8 cellular contexts compared by ENCODE assay signal in genomic region chr10:86139066-86139657, GRCh38.
DNase-seq lines count a peak whose midpoint lies in the region; ATAC-seq and TF ChIP-seq lines count a peak whose summit lies in the region.

No MANE protein-coding gene starts in this region.

- H3K4me3 Mint-ChIP-seq in activated naive CD8-positive, alpha-beta T cell treated with anti-CD3 and anti-CD28 coated beads, Interleukin-2, amount 50 U/mL, for 24 hours = no peak overlapping the region

- no peaks in the 10 kb centered on the region for H3K36me3 ChIP-seq in tibial artery

- no peaks in the 10 kb centered on the region for H3K36me3 Mint-ChIP-seq in activated naive CD8-positive, alpha-beta T cell treated with anti-CD3 and anti-CD28 coated beads, Interleukin-2, amount 50 U/mL, for 24 hours (ENCODE audit: low read depth)

- DNase-seq in ELR (ENCODE audit: low read depth) (peak; percentile 10), HT-29 (ENCODE audit: low spot score) (peak; percentile 24), posterior cingulate gyrus (peak in 7 of 10 donors; percentile 26 to 83 (median 44)), DMS153 treated with DMSO at 0.1 percent for 48 hours (lab: John Stamatoyannopoulos, UW; ENCODE audit: unreplicated experiment) (no peak), tibial artery (no peak)
- peak; percentile 33 for DNase-seq in activated naive CD8-positive, alpha-beta T cell treated with anti-CD3 and anti-CD28 coated beads, Interleukin-2, amount 50 U/mL, for 24 hours

- no peak for ATAC-seq in activated naive CD8-positive, alpha-beta T cell treated with anti-CD3 and anti-CD28 coated beads, Interleukin-2, amount 50 U/mL, for 24 hours
- ATAC-seq in HG03135 (IDR thresholded peaks at IDR 0.05; ENCODE audit: unreplicated experiment) (no peak), HG03045 (IDR thresholded peaks at IDR 0.05; ENCODE audit: unreplicated experiment) (no peak)

- no peaks in the 10 kb centered on the region for H3K27me3 ChIP-seq in tibial artery

- no peak overlapping the region for H3K27ac Mint-ChIP-seq in activated naive CD8-positive, alpha-beta T cell treated with anti-CD3 and anti-CD28 coated beads, Interleukin-2, amount 50 U/mL, for 24 hours

- H3K9me3 Mint-ChIP-seq in activated naive CD8-positive, alpha-beta T cell treated with anti-CD3 and anti-CD28 coated beads, Interleukin-2, amount 50 U/mL, for 24 hours = no peaks in the 10 kb centered on the region

- no peaks in the 10 kb centered on the region for H3K27me3 Mint-ChIP-seq in activated naive CD8-positive, alpha-beta T cell treated with anti-CD3 and anti-CD28 coated beads, Interleukin-2, amount 50 U/mL, for 24 hours

- H3K27ac ChIP-seq in tibial artery = no peak overlapping the region

- intact Hi-C loops in posterior cingulate gyrus (cut with DNase I) (no loop called here), tibial artery (cut with DNase I; ENCODE audit: low total_unique reads) (no loop called here)

- no peaks in the 10 kb centered on the region for H3K4me1 ChIP-seq in tibial artery

- H3K4me3 ChIP-seq in tibial artery = no peak overlapping the region

- H3K4me1 Mint-ChIP-seq in activated naive CD8-positive, alpha-beta T cell treated with anti-CD3 and anti-CD28 coated beads, Interleukin-2, amount 50 U/mL, for 24 hours = no peaks in the 10 kb centered on the region

- TF ChIP-seq CTCF in tibial artery (IDR thresholded peaks at IDR 0.05) = no peak

- H3K9me3 ChIP-seq in tibial artery = no peaks in the 10 kb centered on the region

Comparison
In these comparisons a context has a peak if more than half of its experiments do, and no peak if none do; other contexts are left out.
1. DNase-seq: peak in ELR (single experiment), HT-29 (single experiment), activated naive CD8-positive, alpha-beta T cell treated with anti-CD3 and anti-CD28 coated beads, Interleukin-2, amount 50 U/mL, for 24 hours (single experiment) and posterior cingulate gyrus (7 of 10); none in DMS153 treated with DMSO at 0.1 percent for 48 hours (single experiment) and tibial artery (0 of 2).